In genomic region chr16:88389621-88390160, GRCh38 we compare ENCODE assay signal across 2 cellular contexts.
TF ChIP-seq lines count a peak whose summit lies in the region.

No MANE protein-coding gene starts in this region.

TF ChIP-seq in IMR-90, 13 proteins besides CTCF, POLR2A, EP300 and RAD21:
- TF ChIP-seq CEBPB (IDR thresholded peaks at IDR 0.05; ENCODE audit: low read depth, low read length) (peak; percentile 20; the same call in 1 of the 2 replicates), MXI1 (IDR thresholded peaks at IDR 0.05; ENCODE audit: borderline replicate concordance, low read depth, low read length) (no peak)

TF ChIP-seq in H1, 55 proteins besides CTCF, POLR2A, EP300 and RAD21:
- TF ChIP-seq TEAD4 (IDR thresholded peaks at IDR 0.05; ENCODE audit: low read depth, low read length) = no peak
- TF ChIP-seq, protein P1, sequence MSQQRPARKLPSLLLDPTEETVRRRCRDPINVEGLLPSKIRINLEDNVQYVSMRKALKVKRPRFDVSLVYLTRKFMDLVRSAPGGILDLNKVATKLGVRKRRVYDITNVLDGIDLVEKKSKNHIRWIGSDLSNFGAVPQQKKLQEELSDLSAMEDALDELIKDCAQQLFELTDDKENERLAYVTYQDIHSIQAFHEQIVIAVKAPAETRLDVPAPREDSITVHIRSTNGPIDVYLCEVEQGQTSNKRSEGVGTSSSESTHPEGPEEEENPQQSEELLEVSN (IDR thresholded peaks at IDR 0.05) = no peak
- TF ChIP-seq TAF7 (optimal IDR thresholded peaks at IDR 0.05; ENCODE audit: borderline replicate concordance, low read depth, low read length) = no peak
- TF ChIP-seq SUZ12 (IDR thresholded peaks at IDR 0.05; ENCODE audit: low read length) = no peak
- no peak for TF ChIP-seq BACH1 (IDR thresholded peaks at IDR 0.05; ENCODE audit: low read length)
- no peak for TF ChIP-seq HDAC2 (IDR thresholded peaks at IDR 0.05; ENCODE audit: borderline replicate concordance in 1 of 2, low read depth in 2 of 2, low read length in 2 of 2)
- TF ChIP-seq RBBP5 (IDR thresholded peaks at IDR 0.05; ENCODE audit: borderline replicate concordance, low read depth, low read length) = no peak
- TF ChIP-seq, protein P2, sequence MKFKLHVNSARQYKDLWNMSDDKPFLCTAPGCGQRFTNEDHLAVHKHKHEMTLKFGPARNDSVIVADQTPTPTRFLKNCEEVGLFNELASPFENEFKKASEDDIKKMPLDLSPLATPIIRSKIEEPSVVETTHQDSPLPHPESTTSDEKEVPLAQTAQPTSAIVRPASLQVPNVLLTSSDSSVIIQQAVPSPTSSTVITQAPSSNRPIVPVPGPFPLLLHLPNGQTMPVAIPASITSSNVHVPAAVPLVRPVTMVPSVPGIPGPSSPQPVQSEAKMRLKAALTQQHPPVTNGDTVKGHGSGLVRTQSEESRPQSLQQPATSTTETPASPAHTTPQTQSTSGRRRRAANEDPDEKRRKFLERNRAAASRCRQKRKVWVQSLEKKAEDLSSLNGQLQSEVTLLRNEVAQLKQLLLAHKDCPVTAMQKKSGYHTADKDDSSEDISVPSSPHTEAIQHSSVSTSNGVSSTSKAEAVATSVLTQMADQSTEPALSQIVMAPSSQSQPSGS (IDR thresholded peaks at IDR 0.05; ENCODE audit: low read length) = no peak
- TF ChIP-seq SP4 (IDR thresholded peaks at IDR 0.05; ENCODE audit: low read length) = no peak
